In genomic region chr20:51860015-51860882, GRCh38 we compare ENCODE assay signal across 1 cellular context.
TF ChIP-seq lines count a peak whose summit lies in the region.

No MANE protein-coding gene starts in this region.

TF ChIP-seq in HEK293, 187 proteins besides CTCF, POLR2A, EP300 and RAD21 (continued from another document and continues in another):
- 0 out of 2 replicates have a peak, but pooled peaks have one; percentile 34 for TF ChIP-seq ZNF398 (tag by site-specific recombination; IDR thresholded peaks at IDR 0.05)
- TF ChIP-seq ZNF2 (tag by site-specific recombination; IDR thresholded peaks at IDR 0.05) = no peak
- no peak for TF ChIP-seq ZNF23 (tag by site-specific recombination; IDR thresholded peaks at IDR 0.05; ENCODE audit: borderline replicate concordance)
- TF ChIP-seq SETDB1 (IDR thresholded peaks at IDR 0.05; ENCODE audit: insufficient read length, low read length) = no peak
- no peak for TF ChIP-seq YY2 (tag by site-specific recombination; IDR thresholded peaks at IDR 0.05)
- TF ChIP-seq ZNF530 (tag by site-specific recombination; IDR thresholded peaks at IDR 0.05; ENCODE audit: low read depth) = no peak
- TF ChIP-seq ZNF133 (tag by site-specific recombination; IDR thresholded peaks at IDR 0.05) = no peak
- TF ChIP-seq ZNF830 (tag by site-specific recombination; IDR thresholded peaks at IDR 0.05; ENCODE audit: low read depth) = no peak
- no peak for TF ChIP-seq ZNF184 (tag by site-specific recombination; IDR thresholded peaks at IDR 0.05)
- TF ChIP-seq ZNF510 (tag by site-specific recombination; IDR thresholded peaks at IDR 0.05; ENCODE audit: insufficient replicate concordance) = no peak
- no peak for TF ChIP-seq ZNF677 (tag by site-specific recombination; IDR thresholded peaks at IDR 0.05)
- TF ChIP-seq ZNF311 (tag by site-specific recombination; IDR thresholded peaks at IDR 0.05; ENCODE audit: borderline replicate concordance) = no peak
- no peak for TF ChIP-seq ZNF639 (tag by site-specific recombination; IDR thresholded peaks at IDR 0.05)
- TF ChIP-seq ZNF362 (tag by site-specific recombination; IDR thresholded peaks at IDR 0.05) = no peak
- 0 out of 2 replicates have a peak, but pooled peaks have one; percentile 26 for TF ChIP-seq ZNF335 (tag by site-specific recombination; conservative IDR thresholded peaks at IDR 0.05)
- no peak for TF ChIP-seq ZNF223 (tag by site-specific recombination; IDR thresholded peaks at IDR 0.05)
- TF ChIP-seq REPIN1 (tag by site-specific recombination; IDR thresholded peaks at IDR 0.05; ENCODE audit: low read depth) = no peak
- TF ChIP-seq ZNF785 (tag by site-specific recombination; IDR thresholded peaks at IDR 0.05) = no peak
- TF ChIP-seq SCRT2 (tag by site-specific recombination; IDR thresholded peaks at IDR 0.05) = peak; percentile 59
- 0 out of 2 replicates have a peak, but pooled peaks have one; percentile 34 for TF ChIP-seq ZNF121 (tag by site-specific recombination; IDR thresholded peaks at IDR 0.05)
- no peak; the same call in 1 of the 2 replicates for TF ChIP-seq TRIM28 (IDR thresholded peaks at IDR 0.05; ENCODE audit: borderline replicate concordance, low read length)
- TF ChIP-seq ZNF792 (tag by site-specific recombination; IDR thresholded peaks at IDR 0.05) = no peak
- no peak for TF ChIP-seq ZBTB21 (tag by site-specific recombination; IDR thresholded peaks at IDR 0.05)
- peak; percentile 42; the same call in 1 of the 2 replicates for TF ChIP-seq ZNF692 (tag by site-specific recombination; IDR thresholded peaks at IDR 0.05)
- peak; percentile 58; the same call in 1 of the 2 replicates for TF ChIP-seq ZFP69B (tag by site-specific recombination; IDR thresholded peaks at IDR 0.05)
- peak; percentile 51; the same call in 1 of the 2 replicates for TF ChIP-seq KLF8 (tag by site-specific recombination; IDR thresholded peaks at IDR 0.05)
- TF ChIP-seq ZNF555 (tag by site-specific recombination; conservative IDR thresholded peaks at IDR 0.05) = no peak
- no peak for TF ChIP-seq ZNF16 (tag by site-specific recombination; IDR thresholded peaks at IDR 0.05; ENCODE audit: low read depth)
- no peak for TF ChIP-seq ZNF707 (tag by site-specific recombination; IDR thresholded peaks at IDR 0.05)
- no peak for TF ChIP-seq ZNF544 (tag by site-specific recombination; IDR thresholded peaks at IDR 0.05)
- TF ChIP-seq ZNF24 (tag by site-specific recombination; IDR thresholded peaks at IDR 0.05) = 0 out of 2 replicates have a peak, but pooled peaks have one; percentile 40
- TF ChIP-seq ZNF214 (tag by site-specific recombination; IDR thresholded peaks at IDR 0.05; ENCODE audit: borderline replicate concordance) = no peak
- TF ChIP-seq ZNF610 (tag by site-specific recombination; IDR thresholded peaks at IDR 0.05; ENCODE audit: borderline replicate concordance) = 0 out of 2 replicates have a peak, but pooled peaks have one; percentile 40
- no peak for TF ChIP-seq ZNF274 (IDR thresholded peaks at IDR 0.05; ENCODE audit: low read length)
- TF ChIP-seq ZNF274 (tag by site-specific recombination; IDR thresholded peaks at IDR 0.05; ENCODE audit: borderline replicate concordance) = no peak
- TF ChIP-seq ZNF26 (tag by site-specific recombination; IDR thresholded peaks at IDR 0.05) = no peak
- no peak for TF ChIP-seq ZNF423 (tag by site-specific recombination; IDR thresholded peaks at IDR 0.05)
- no peak for TF ChIP-seq ZBTB8A (tag by site-specific recombination; IDR thresholded peaks at IDR 0.05)
- no peak for TF ChIP-seq ZNF585B (tag by site-specific recombination; IDR thresholded peaks at IDR 0.05)
- TF ChIP-seq MYNN (tag by site-specific recombination; IDR thresholded peaks at IDR 0.05; ENCODE audit: borderline replicate concordance) = no peak
- no peak for TF ChIP-seq ZNF747 (tag by site-specific recombination; IDR thresholded peaks at IDR 0.05)
- TF ChIP-seq ZNF518A (tag by site-specific recombination; conservative IDR thresholded peaks at IDR 0.05; ENCODE audit: low read depth) = no peak
- TF ChIP-seq ZBTB11 (tag by site-specific recombination; conservative IDR thresholded peaks at IDR 0.05; ENCODE audit: low read depth) = no peak
- 0 out of 2 replicates have a peak, but pooled peaks have one; percentile 36 for TF ChIP-seq ZNF10 (tag by site-specific recombination; IDR thresholded peaks at IDR 0.05)
- peak; percentile 91 for TF ChIP-seq ZBTB20 (tag by site-specific recombination; IDR thresholded peaks at IDR 0.05)
- peak; percentile 75 for TF ChIP-seq PRDM4 (tag by site-specific recombination; IDR thresholded peaks at IDR 0.05)
